ENCODE assay signal across 22 cellular contexts in genomic region chr18:39872566-39872965, GRCh38.
DNase-seq lines count a peak whose midpoint lies in the region; ATAC-seq and TF ChIP-seq lines count a peak whose summit lies in the region.
"Had no signal": no experiment of that assay in that cellular context is flagged by ENCODE, and none has a peak within 500 bp of the region (broad histone marks: within the 10 kb centered on the region; RNA-seq: fewer than 3 reads in every experiment).

No MANE protein-coding gene starts in this region.

- ATAC-seq in left lobe of liver (no peak), GM21529 (IDR thresholded peaks at IDR 0.05; ENCODE audit: unreplicated experiment) (no peak)
- ATAC-seq: GM23338, T-cell had no signal

- CTCF ChIA-PET in mammary epithelial cell (lab: Charles Lee; ENCODE audit: low non-redundant PET) = no interaction called here

- no peak for TF ChIP-seq CTCF in retinal pigment epithelial cell (conservative IDR thresholded peaks at IDR 0.05; ENCODE audit: low read depth, low read length)
- no peak for TF ChIP-seq CTCF in mammary epithelial cell (conservative IDR thresholded peaks at IDR 0.05 in 1 of 2, IDR thresholded peaks at IDR 0.05 in 1 of 2; ENCODE audit: extremely low read depth in 1 of 2, insufficient read depth in 1 of 2, low read depth in 1 of 2, low read length in 2 of 2)

- dilution Hi-C loops in mammary epithelial cell (cut with HindIII; ENCODE audit: low sequenced_read_pairs) = no loop called here

- no peak overlapping the region for H3K4me3 ChIP-seq in retinal pigment epithelial cell (ENCODE audit: low read length)
- no peak overlapping the region for H3K4me3 ChIP-seq in mammary epithelial cell (replicated peaks in 1 of 3; ENCODE audit: insufficient read depth in 1 of 3, low read depth in 2 of 3, low read length in 3 of 3)
- H3K4me3 ChIP-seq: BLaER1, GM23338, SJSA1 had no signal

- H3K36me3 ChIP-seq in mammary epithelial cell (ENCODE audit: insufficient read depth, low read length) = no peaks in the 10 kb centered on the region
- H3K36me3 ChIP-seq: BLaER1, SJSA1 had no signal

- no TSS peak for BruUV-seq in mammary epithelial cell (replicated peaks; lab: Mats Ljungman, UMichigan)

- WGBS in mammary epithelial cell (ENCODE audit: low coverage, missing lambda C conversion rate) = 88% methylated on average over 2 of the region's 2 CpGs

- H3K27ac ChIP-seq in mammary epithelial cell (ENCODE audit: insufficient read depth, low read depth, low read length) = no peak overlapping the region
- H3K27ac ChIP-seq: BLaER1, SJSA1 had no signal

- no peaks in the 10 kb centered on the region for H3K79me2 ChIP-seq in mammary epithelial cell (ENCODE audit: insufficient read depth, low read length)

- no peak overlapping the region for H3K4me2 ChIP-seq in mammary epithelial cell (ENCODE audit: insufficient read depth, low read depth, low read length)
- H3K4me2 ChIP-seq: BLaER1, GM23338 had no signal

- H3K4me1 ChIP-seq in mammary epithelial cell (ENCODE audit: insufficient read depth, low read length) = no peaks in the 10 kb centered on the region
- H3K4me1 ChIP-seq: BLaER1, SJSA1 had no signal

- H4K20me1 ChIP-seq in mammary epithelial cell (ENCODE audit: insufficient read depth, low read length) = no peaks in the 10 kb centered on the region
- H4K20me1 ChIP-seq: BLaER1 had no signal

- peak; percentile 19 for DNase-seq in NCI-H2107 treated with DMSO at 0.1 percent for 48 hours (lab: John Stamatoyannopoulos, UW; ENCODE audit: unreplicated experiment)
- DNase-seq in NCI-H2107 (lab: John Stamatoyannopoulos, UW) = no peak
- peak; percentile 32 for DNase-seq in NCI-H128 (lab: John Stamatoyannopoulos, UW; ENCODE audit: unreplicated experiment)
- DNase-seq in NCI-H69 (lab: John Stamatoyannopoulos, UW) = peak; percentile 34
- DNase-seq in retinal pigment epithelial cell (ENCODE audit: low read depth) = peak; percentile 29
- DNase-seq in left lobe of liver (ENCODE audit: low spot score) = no peak
- no peak for DNase-seq in mammary epithelial cell
- DNase-seq: CD4-positive, CD25-positive, alpha-beta regulatory T cell; H9; HFFc6; KBM-7; MV-4-11; NCI-H1694 treated with DMSO at 0.1 percent for 48 hours; NCI-H446 treated with DMSO at 0.1 percent for 48 hours; NCI-H774; Right ventricle myocardium superior; RPMI8226; T-cell had no signal

- no peaks in the 10 kb centered on the region for H3K9me3 ChIP-seq in mammary epithelial cell (replicated peaks; ENCODE audit: insufficient read depth, low read length)
- H3K9me3 ChIP-seq: BLaER1 had no signal

- intact Hi-C loops in mammary epithelial cell (cut with micrococcal nuclease) = no loop called here

- no peaks in the 10 kb centered on the region for H3K27me3 ChIP-seq in mammary epithelial cell (ENCODE audit: insufficient read depth, low read length)
- H3K27me3 ChIP-seq: BLaER1, SJSA1 had no signal

- in situ Hi-C loops in mammary epithelial cell (cut with MboI; ENCODE audit: low sequenced_read_pairs in 2 of 2) = no loop called here

- H3K9ac ChIP-seq in mammary epithelial cell (ENCODE audit: insufficient read depth, low read length) = no peak overlapping the region
- H3K9ac ChIP-seq: BLaER1 had no signal

- H2AFZ ChIP-seq in mammary epithelial cell (ENCODE audit: low read depth, low read length) = no peak overlapping the region
- H2AFZ ChIP-seq: GM23338 had no signal

Comparison
In these comparisons a context has a peak if more than half of its experiments do, and no peak if none do; other contexts are left out.
1. DNase-seq: peak in NCI-H2107 treated with DMSO at 0.1 percent for 48 hours (single experiment), NCI-H128 (single experiment), NCI-H69 (single experiment) and retinal pigment epithelial cell (single experiment); none in NCI-H2107 (single experiment), left lobe of liver (single experiment) and mammary epithelial cell (single experiment).